ENCODE assay signal across 8 cellular contexts in genomic region chr7:142782922-142783900, GRCh38. TPM values are rescaled to one million over a fixed set of nuclear protein-coding genes. Genes with fewer than 3 reads are reported as not detected.
DNase-seq lines count a peak whose midpoint lies in the region; ATAC-seq and TF ChIP-seq lines count a peak whose summit lies in the region.

No MANE protein-coding gene starts in this region.

- H3K9me3 Mint-ChIP-seq in activated naive CD4-positive, alpha-beta T cell treated with anti-CD3 and anti-CD28 coated beads, Interleukin-2, amount 50 U/mL, for 24 hours: no peaks in the 10 kb centered on the region
- H3K9me3 Mint-ChIP-seq in osteocyte (ENCODE audit: unreplicated experiment): no peaks in the 10 kb centered on the region

- H3K4me3 Mint-ChIP-seq in activated naive CD4-positive, alpha-beta T cell treated with anti-CD3 and anti-CD28 coated beads, Interleukin-2, amount 50 U/mL, for 24 hours: peak overlapping the region; percentile 82
- peak overlapping the region; percentile 63 for H3K4me3 Mint-ChIP-seq in osteocyte (ENCODE audit: unreplicated experiment)

- H3K27ac Mint-ChIP-seq in activated naive CD4-positive, alpha-beta T cell treated with anti-CD3 and anti-CD28 coated beads, Interleukin-2, amount 50 U/mL, for 24 hours: peak overlapping the region; percentile 95
- H3K27ac Mint-ChIP-seq in osteocyte (ENCODE audit: unreplicated experiment): no peak overlapping the region

- intact Hi-C loops in head of caudate nucleus (cut with DNase I): loop anchor here (2.0 kb wide), 1 partner anchor 150 kb away; no protein-coding TSS in a partner anchor

- peaks cover 13% of the 10 kb centered on the region for H3K4me1 Mint-ChIP-seq in activated naive CD4-positive, alpha-beta T cell treated with anti-CD3 and anti-CD28 coated beads, Interleukin-2, amount 50 U/mL, for 24 hours
- H3K4me1 Mint-ChIP-seq in osteocyte (ENCODE audit: unreplicated experiment): peaks cover 5% of the 10 kb centered on the region

- H3K36me3 Mint-ChIP-seq in activated naive CD4-positive, alpha-beta T cell treated with anti-CD3 and anti-CD28 coated beads, Interleukin-2, amount 50 U/mL, for 24 hours: peaks cover 8% of the 10 kb centered on the region
- H3K36me3 Mint-ChIP-seq in osteocyte (ENCODE audit: unreplicated experiment): no peaks in the 10 kb centered on the region

- DNase-seq in NCI-H1048 (lab: John Stamatoyannopoulos, UW) (peak; percentile 65), SK-N-DZ (ENCODE audit: low spot score) (peak; percentile 90), head of caudate nucleus (peak; percentile 81 to 96 (median 90)), osteocyte (ENCODE audit: extremely low spot score, unreplicated experiment) (peak; percentile 92), cortex of kidney (lab: John Stamatoyannopoulos, UW) (no peak)

- H3K27me3 Mint-ChIP-seq in activated naive CD4-positive, alpha-beta T cell treated with anti-CD3 and anti-CD28 coated beads, Interleukin-2, amount 50 U/mL, for 24 hours: no peaks in the 10 kb centered on the region
- peaks cover 9% of the 10 kb centered on the region for H3K27me3 Mint-ChIP-seq in osteocyte (ENCODE audit: unreplicated experiment)

- peak; percentile 86 for TF ChIP-seq CTCF in GM12875 (IDR thresholded peaks at IDR 0.05; ENCODE audit: borderline replicate concordance, insufficient read depth, low read depth, low read length)
- TF ChIP-seq CTCF in osteocyte (IDR thresholded peaks at IDR 0.05): peak; percentile 96

- peak overlapping the region; percentile 50 for H3K4me3 ChIP-seq in GM12875 (ENCODE audit: low read depth, low read length)

- peak; percentile 90 for ATAC-seq in HG02678 (IDR thresholded peaks at IDR 0.05; ENCODE audit: unreplicated experiment)

RNA-seq across cellular contexts. Expression of gene PRSS2, which starts 12.4 kb away (rescaled TPM):
- polyA plus RNA-seq in SK-N-DZ (2014; cell fraction: cytosol; rRNA removed): not detected in 2 replicates
- not detected in 2 replicates for polyA plus RNA-seq in SK-N-DZ (2014; cell fraction: nucleus; rRNA removed)
- total RNA-seq in osteocyte: not detected in 2 replicates

RNA-seq across cellular contexts. Expression of gene PRSS1, which starts 33.9 kb away (rescaled TPM):
- not detected in 2 replicates for polyA plus RNA-seq in SK-N-DZ (2014; cell fraction: cytosol; rRNA removed)
- not detected in 2 replicates for polyA plus RNA-seq in SK-N-DZ (2014; cell fraction: nucleus; rRNA removed)
- not detected in 2 replicates for total RNA-seq in osteocyte
